ENCODE assay signal across 8 cellular contexts in genomic region chr6:31834704-31835375, GRCh38. TPM values are rescaled to one million over a fixed set of nuclear protein-coding genes. Genes with fewer than 3 reads are reported as not detected.
DNase-seq lines count a peak whose midpoint lies in the region; ATAC-seq and TF ChIP-seq lines count a peak whose summit lies in the region.

No MANE protein-coding gene starts in this region.

- H3K4me1 ChIP-seq in KMS-11 (ENCODE audit: low read depth, poor library complexity, severe bottlenecking) (peaks cover 51% of the 10 kb centered on the region), ovary (ENCODE audit: insufficient read depth) (peaks cover 7% of the 10 kb centered on the region), thyroid gland (peaks cover 40 to 42% of the 10 kb centered on the region in 2 donors)

- peak overlapping the region; percentile 73 for H2AFZ ChIP-seq in KMS-11 (ENCODE audit: low read depth)

- H3K9me3 ChIP-seq in ovary (no peaks in the 10 kb centered on the region), thyroid gland (no peaks in the 10 kb centered on the region)

- H3K27ac Mint-ChIP-seq in activated naive CD4-positive, alpha-beta T cell treated with anti-CD3 and anti-CD28 coated beads, Interleukin-2, amount 50 U/mL, for 24 hours = peak overlapping the region; percentile 100

- no peaks in the 10 kb centered on the region for H3K27me3 Mint-ChIP-seq in activated naive CD4-positive, alpha-beta T cell treated with anti-CD3 and anti-CD28 coated beads, Interleukin-2, amount 50 U/mL, for 24 hours

- peak overlapping the region; percentile 100 for H3K4me3 Mint-ChIP-seq in activated naive CD4-positive, alpha-beta T cell treated with anti-CD3 and anti-CD28 coated beads, Interleukin-2, amount 50 U/mL, for 24 hours

- DNase-seq in NCI-H2081 (lab: John Stamatoyannopoulos, UW) = peak; percentile 78 to 83
- DNase-seq in NCI-H2081 treated with DMSO at 0.1 percent for 48 hours (lab: John Stamatoyannopoulos, UW) = no peak
- peak; percentile 87 for DNase-seq in Right ventricle myocardium superior
- DNase-seq in ovary = peak; percentile 78 to 85 (median 83)
- DNase-seq in thyroid gland = peak; percentile 81 to 84

- H3K4me3 ChIP-seq in KMS-11 (IDR thresholded peaks at IDR 0.05; ENCODE audit: insufficient read depth, low read depth, low read length) (no peak overlapping the region), ovary (peak overlapping the region; percentile 97), thyroid gland (replicated peaks in 1 of 3) (peak overlapping the region; percentile 55 to 85 (median 77))

- TF ChIP-seq CTCF in KMS-11 (conservative IDR thresholded peaks at IDR 0.05; ENCODE audit: low read depth, low read length) (no peak), ovary (IDR thresholded peaks at IDR 0.05) (peak in 2 of 3 donors; percentile 13 to 16), thyroid gland (IDR thresholded peaks at IDR 0.05) (peak in 1 of 6 experiments; percentile 13)

- no peak for TF ChIP-seq EP300 in ovary (IDR thresholded peaks at IDR 0.05)

- peak overlapping the region; percentile 100 for H3K4me2 ChIP-seq in KMS-11

- peak; percentile 79 for ATAC-seq in SK-N-SH treated with all-trans-retinoic acid at 6 μM for 48 hours
- ATAC-seq in Right ventricle myocardium superior (ENCODE audit: poor library complexity) = peak; percentile 82

- H3K27ac ChIP-seq in KMS-11 = peak overlapping the region; percentile 84
- H3K27ac ChIP-seq in ovary = peak overlapping the region; percentile 91 to 93
- H3K27ac ChIP-seq in thyroid gland = peak overlapping the region; percentile 90 to 100 (median 92)

- intact Hi-C loops in Right ventricle myocardium superior (cut with DNase I) (loop anchor here (5.0 to 10.0 kb wide), 2 partner anchors 63 to 100 kb away; partner anchors contain the start of gene CLIC1), ovary (cut with DNase I) (loop anchor here (5.0 to 10.0 kb wide), 7 partner anchors 38 to 290 kb away; partner anchors contain the start of genes CLIC1 (in 2 of the 4), LY6G5C (in 2 of the 4), ATP6V1G2 (in 1 of the 4) and CSNK2B (in 1 of the 4)), thyroid gland (cut with DNase I) (loop anchor here (5.0 to 10.0 kb wide), 2 partner anchors 110 to 153 kb away; partner anchors contain the start of genes DDAH2, LY6G5C, LY6G6C and MPIG6B)

- TF ChIP-seq POLR2A in ovary (IDR thresholded peaks at IDR 0.05) = peak; percentile 50
- TF ChIP-seq POLR2A in thyroid gland (IDR thresholded peaks at IDR 0.05) = peak; percentile 28 to 86

- H4K20me1 ChIP-seq in KMS-11 (ENCODE audit: insufficient read depth) = peaks cover 34% of the 10 kb centered on the region

- H3K36me3 Mint-ChIP-seq in activated naive CD4-positive, alpha-beta T cell treated with anti-CD3 and anti-CD28 coated beads, Interleukin-2, amount 50 U/mL, for 24 hours = peaks cover 33% of the 10 kb centered on the region

- peaks cover 86% of the 10 kb centered on the region for H3K79me2 ChIP-seq in KMS-11 (ENCODE audit: insufficient read depth, low read depth)

- H3K36me3 ChIP-seq in KMS-11 (ENCODE audit: insufficient read depth) (peaks cover 28% of the 10 kb centered on the region; the same call in 1 of the 2 replicates), ovary (no peaks in the 10 kb centered on the region), thyroid gland (peaks cover 25 to 26% of the 10 kb centered on the region in 2 donors)

- peaks cover 33% of the 10 kb centered on the region for H3K4me1 Mint-ChIP-seq in activated naive CD4-positive, alpha-beta T cell treated with anti-CD3 and anti-CD28 coated beads, Interleukin-2, amount 50 U/mL, for 24 hours

- H3K9ac ChIP-seq in KMS-11 = peak overlapping the region; percentile 80

- H3K27me3 ChIP-seq in KMS-11 (ENCODE audit: insufficient read depth, low read depth) (no peaks in the 10 kb centered on the region), ovary (no peaks in the 10 kb centered on the region), thyroid gland (no peaks in the 10 kb centered on the region)

- H3K9me3 Mint-ChIP-seq in activated naive CD4-positive, alpha-beta T cell treated with anti-CD3 and anti-CD28 coated beads, Interleukin-2, amount 50 U/mL, for 24 hours = no peaks in the 10 kb centered on the region

- WGBS in ovary, 3 donors = 0 to 1% (median 0%) methylated on average over 36 to 37 of the region's 37 CpGs
- WGBS in thyroid gland, 2 donors = 0 to 1% methylated on average over 24 to 29 of the region's 37 CpGs

TF ChIP-seq in SK-N-SH treated with all-trans-retinoic acid at 6 μM for 48 hours, 23 proteins besides CTCF, POLR2A, EP300 and RAD21:
- TF ChIP-seq SNAI2 (CRISPR knock-in tag; IDR thresholded peaks at IDR 0.05) (no peak), ZC3H10 (CRISPR knock-in tag; IDR thresholded peaks at IDR 0.05) (no peak), CSDC2 (CRISPR knock-in tag; IDR thresholded peaks at IDR 0.05) (no peak), GLIS3 (CRISPR knock-in tag; IDR thresholded peaks at IDR 0.05) (peak; percentile 36; the same call in 1 of the 2 replicates), ZNF565 (CRISPR knock-in tag; conservative IDR thresholded peaks at IDR 0.05; ENCODE audit: low read depth) (no peak), RARB (CRISPR knock-in tag; IDR thresholded peaks at IDR 0.05) (0 out of 2 replicates have a peak, but pooled peaks have one; percentile 13), PATZ1 (CRISPR knock-in tag; IDR thresholded peaks at IDR 0.05; ENCODE audit: borderline replicate concordance) (peak; percentile 64; the same call in 1 of the 2 replicates), TOX (CRISPR knock-in tag; IDR thresholded peaks at IDR 0.05; ENCODE audit: borderline replicate concordance) (no peak), ZFP30 (CRISPR knock-in tag; IDR thresholded peaks at IDR 0.05) (peak; percentile 41; the same call in 1 of the 2 replicates), ZNF70 (CRISPR knock-in tag; IDR thresholded peaks at IDR 0.05) (no peak), BACH2 (CRISPR knock-in tag; IDR thresholded peaks at IDR 0.05; ENCODE audit: borderline replicate concordance) (no peak), ISL1 (CRISPR knock-in tag; IDR thresholded peaks at IDR 0.05) (no peak), ESRRG (CRISPR knock-in tag; IDR thresholded peaks at IDR 0.05) (0 out of 2 replicates have a peak, but pooled peaks have one; percentile 61)

RNA-seq across cellular contexts. Expression of gene HSPA1B, which starts 7.3 kb away (rescaled TPM):
- total RNA-seq in Right ventricle myocardium superior (236 TPM), ovary (100 to 1,000 TPM; 119 to 506 (median 196) TPM), thyroid gland (100 to 1,000 TPM; 194 to 330 (median 256) TPM)
- polyA plus RNA-seq in ovary = 10 to 100 TPM; 41.9 to 66.0 TPM

RNA-seq across cellular contexts. Expression of gene HSPA1A, which starts 19.5 kb away (rescaled TPM):
- total RNA-seq in Right ventricle myocardium superior (324 TPM), ovary (100 to 1,000 TPM in 5 of 7 donors, 10 to 100 TPM in 2; 51.5 to 340 (median 140) TPM), thyroid gland (100 to 1,000 TPM; 148 to 320 (median 190) TPM)
- 10 to 100 TPM; 44.6 to 83.1 TPM for polyA plus RNA-seq in ovary

RNA-seq across cellular contexts. Expression of gene HSPA1L, which starts 19.8 kb away (rescaled TPM):
- total RNA-seq in Right ventricle myocardium superior = 2.0 TPM
- total RNA-seq in ovary = 1 to 10 TPM; 1.3 to 6.1 (median 3.9) TPM
- polyA plus RNA-seq in ovary = 1 to 10 TPM; 3.2 to 6.1 TPM
- 1 to 10 TPM; 3.5 to 4.1 (median 3.9) TPM for total RNA-seq in thyroid gland

RNA-seq across cellular contexts. Expression of gene NEU1, which starts 27.8 kb away (rescaled TPM):
- total RNA-seq in Right ventricle myocardium superior (24.1 TPM), ovary (10 to 100 TPM; 23.7 to 35.7 (median 28.2) TPM), thyroid gland (10 to 100 TPM; 54.4 to 98.1 (median 65.9) TPM)
- 10 to 100 TPM; 26.3 to 61.1 TPM for polyA plus RNA-seq in ovary

RNA-seq across cellular contexts. Expression of gene LSM2, which starts 28.1 kb away (rescaled TPM):
- 23.0 TPM for total RNA-seq in Right ventricle myocardium superior
- total RNA-seq in ovary = 10 to 100 TPM; 35.9 to 58.3 (median 47.5) TPM
- 10 to 100 TPM; 51.2 to 90.7 TPM for polyA plus RNA-seq in ovary
- total RNA-seq in thyroid gland = 10 to 100 TPM; 29.2 to 48.4 (median 36.5) TPM
